16 cellular contexts compared by ENCODE assay signal in the genomic region with DNA sequence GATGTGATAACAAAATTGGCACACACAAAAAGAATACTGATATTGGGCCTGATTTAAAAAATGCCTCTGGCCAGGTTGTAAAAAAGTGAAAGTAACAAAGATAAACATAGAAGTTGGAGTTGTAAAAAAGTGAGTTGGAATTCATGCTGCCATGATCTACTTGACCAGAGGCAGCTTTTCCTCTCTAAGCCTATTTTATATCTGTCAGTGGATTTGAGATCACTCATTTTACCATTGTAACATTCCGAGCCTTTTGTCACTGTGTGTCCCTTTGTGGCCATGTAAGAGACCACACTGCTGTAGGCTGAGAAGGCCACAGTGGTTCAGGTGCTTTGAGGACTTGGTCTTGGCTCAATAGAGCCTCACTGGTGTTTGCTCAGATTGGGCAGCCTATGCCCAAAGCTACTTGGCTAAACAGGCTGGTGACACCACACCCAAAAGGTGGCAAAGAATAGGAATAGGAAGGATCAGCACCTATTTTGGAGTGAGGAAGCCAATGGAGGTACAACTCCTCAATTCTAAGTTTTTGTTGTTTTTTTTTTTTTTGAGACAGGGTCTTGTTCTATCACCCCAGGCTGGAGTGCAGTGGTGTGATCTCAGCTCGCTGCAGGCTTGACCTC.
"Had no signal": no experiment of that assay in that cellular context is flagged by ENCODE, and none has a peak within 500 bp of the region (broad histone marks: within the 10 kb centered on the region; RNA-seq: fewer than 3 reads in every experiment).

No MANE protein-coding gene starts in this region.

- H3K27me3 Mint-ChIP-seq: activated CD4-positive, alpha-beta memory T cell treated with anti-CD3 and anti-CD28 coated beads for 36 hours had no signal

- H3K4me1 ChIP-seq: colonic mucosa had no signal

- H3K4me3 ChIP-seq: colonic mucosa, right atrium auricular region, skin epidermis, tibial artery, vagina had no signal

- H3K4me3 Mint-ChIP-seq: activated CD4-positive, alpha-beta memory T cell treated with anti-CD3 and anti-CD28 coated beads for 36 hours; activated T-helper 1 cell treated with anti-CD3 and anti-CD28 coated beads, Interleukin-12 subunit alpha, Interleukin-12 subunit beta, Interleukin-2, Interleukin-4 antibody, amounts not matched to agents 30 ng/mL and 10 ng/mL and 1 ng/mL, durations not matched to agents 14 hours and 24 hours and 36 hours had no signal

- FAIRE-seq: astrocyte had no signal

- H3K9me3 Mint-ChIP-seq: activated CD4-positive, alpha-beta memory T cell treated with anti-CD3 and anti-CD28 coated beads for 36 hours; activated T-helper 1 cell treated with anti-CD3 and anti-CD28 coated beads, Interleukin-12 subunit alpha, Interleukin-12 subunit beta, Interleukin-2, Interleukin-4 antibody, amounts not matched to agents 30 ng/mL and 10 ng/mL and 1 ng/mL, durations not matched to agents 14 hours and 24 hours and 36 hours had no signal

- H3K36me3 ChIP-seq: colonic mucosa, right atrium auricular region, vagina had no signal

- H3K27ac ChIP-seq: colonic mucosa, neutrophil, right atrium auricular region, skin epidermis, tibial artery, vagina had no signal

- H3K9me3 ChIP-seq: colonic mucosa, neutrophil, right atrium auricular region, tibial artery, vagina had no signal

- H3K27me3 ChIP-seq: colonic mucosa, neutrophil, right atrium auricular region, tibial artery, vagina had no signal

- DNase-seq: activated CD4-positive, alpha-beta memory T cell treated with anti-CD3 and anti-CD28 coated beads for 36 hours; activated CD4-positive, CD25-positive, alpha-beta regulatory T cell treated with anti-CD3 and anti-CD28 coated beads, Interleukin-2, amount 50 U/mL, for 72 hours; activated naive CD4-positive, alpha-beta T cell; colonic mucosa; effector CD4-positive, alpha-beta T cell; hippocampal formation; kidney glomerular epithelial cell; posterior cingulate gyrus; stimulated activated CD4-positive, alpha-beta T cell treated with anti-CD3 and anti-CD28 coated beads, Interleukin-4, amount 100 ng/mL, for 4 hours; tibial artery had no signal

- H3K27ac Mint-ChIP-seq: activated CD4-positive, alpha-beta memory T cell treated with anti-CD3 and anti-CD28 coated beads for 36 hours had no signal
